Comparison of ENCODE assay signal across 8 cellular contexts in the genomic region with DNA sequence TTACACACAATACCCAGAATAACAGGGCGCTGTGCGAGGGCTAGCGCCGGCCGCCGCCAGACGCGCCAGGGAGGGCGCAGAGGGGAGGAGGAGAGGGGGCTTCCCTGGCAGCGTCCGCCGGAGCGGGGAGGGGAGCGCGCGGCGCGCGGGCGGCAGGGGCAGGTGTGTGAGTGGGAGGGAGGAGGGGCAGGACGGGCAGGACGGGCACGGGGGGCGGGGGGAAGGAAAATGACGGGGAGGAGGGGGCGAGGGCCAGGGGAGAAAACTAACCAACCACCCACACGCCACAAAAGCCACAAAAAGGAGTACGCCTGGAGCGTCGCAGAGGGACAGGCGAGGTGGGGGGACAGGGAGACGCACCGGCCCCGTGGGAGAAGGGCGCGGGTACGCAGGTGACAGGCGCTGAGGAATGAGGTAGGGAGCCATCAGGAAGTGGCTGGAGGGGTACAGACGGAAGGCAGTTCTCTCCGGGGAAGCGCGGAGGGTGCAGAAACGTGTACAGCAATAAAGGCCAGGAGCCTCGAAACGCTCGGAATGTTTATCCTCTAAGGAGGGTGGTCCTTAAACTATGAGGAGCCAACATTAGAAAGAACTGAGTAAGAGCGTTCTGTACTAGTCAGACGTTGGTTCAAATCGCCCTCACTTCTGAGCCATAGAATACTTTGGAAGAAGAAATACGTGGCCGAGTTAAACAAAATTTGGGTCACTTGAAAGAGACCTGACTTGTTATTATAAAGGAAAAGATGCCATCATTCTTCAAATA. TPM values are rescaled to one million over a fixed set of nuclear protein-coding genes. Genes with fewer than 3 reads are reported as not detected.
DNase-seq lines count a peak whose midpoint lies in the region; ATAC-seq lines count a peak whose summit lies in the region.

No MANE protein-coding gene starts in this region.

- POLR2A ChIA-PET in activated CD4-positive, alpha-beta T cell treated with anti-CD3 and anti-CD28 coated beads, Interleukin-2, amount 10 ng/mL, durations not matched to agents 7 days and 5 days (lab: Charles Lee): no interaction called here

- no peaks in the 10 kb centered on the region for H3K9me3 Mint-ChIP-seq in activated CD4-positive, alpha-beta T cell treated with anti-CD3 and anti-CD28 coated beads, Interleukin-2, amount 10 ng/mL, durations not matched to agents 7 days and 5 days

- peak overlapping the region; percentile 93 for H3K27ac Mint-ChIP-seq in activated CD4-positive, alpha-beta T cell treated with anti-CD3 and anti-CD28 coated beads, Interleukin-2, amount 10 ng/mL, durations not matched to agents 7 days and 5 days

- CTCF ChIA-PET in activated CD4-positive, alpha-beta T cell treated with anti-CD3 and anti-CD28 coated beads, Interleukin-2, amount 10 ng/mL, durations not matched to agents 7 days and 5 days (lab: Charles Lee): interaction anchor here (1.0 kb wide), 1 partner anchor 22 kb away, joined by 3 read pairs; no protein-coding TSS in a partner anchor

- ATAC-seq in GM19023 (IDR thresholded peaks at IDR 0.05; ENCODE audit: unreplicated experiment): peak; percentile 15

- H3K4me1 Mint-ChIP-seq in activated CD4-positive, alpha-beta T cell treated with anti-CD3 and anti-CD28 coated beads, Interleukin-2, amount 10 ng/mL, durations not matched to agents 7 days and 5 days: peaks cover 55% of the 10 kb centered on the region

- peaks cover 63% of the 10 kb centered on the region for H3K36me3 Mint-ChIP-seq in activated CD4-positive, alpha-beta T cell treated with anti-CD3 and anti-CD28 coated beads, Interleukin-2, amount 10 ng/mL, durations not matched to agents 7 days and 5 days (ENCODE audit: low read depth)

- H3K4me3 Mint-ChIP-seq in activated CD4-positive, alpha-beta T cell treated with anti-CD3 and anti-CD28 coated beads, Interleukin-2, amount 10 ng/mL, durations not matched to agents 7 days and 5 days: peak overlapping the region; percentile 88

- H3K27me3 Mint-ChIP-seq in activated CD4-positive, alpha-beta T cell treated with anti-CD3 and anti-CD28 coated beads, Interleukin-2, amount 10 ng/mL, durations not matched to agents 7 days and 5 days: no peaks in the 10 kb centered on the region

- DNase-seq in NCI-H2029 treated with DMSO at 0.1 percent for 48 hours (lab: John Stamatoyannopoulos, UW) (peak; percentile 88), mucosa of gallbladder (ENCODE audit: low spot score) (peak; percentile 14), GM19240 (ENCODE audit: insufficient read length, low spot score) (no peak), mesenteric fat pad (ENCODE audit: low spot score) (no peak)
- DNase-seq in activated CD4-positive, alpha-beta T cell treated with anti-CD3 and anti-CD28 coated beads, Interleukin-2, amount 10 ng/mL, durations not matched to agents 7 days and 5 days: peak; percentile 82
- peak; percentile 53 for DNase-seq in effector CD4-positive, alpha-beta T cell
- DNase-seq in stimulated activated CD8-positive, alpha-beta memory T cell treated with anti-CD3 and anti-CD28 coated beads, Interleukin-4, amount 100 ng/mL, for 48 hours: peak; percentile 83

RNA-seq across cellular contexts. Expression of a gene that starts 0.7 kb away (rescaled TPM):
- total RNA-seq in activated CD4-positive, alpha-beta T cell treated with anti-CD3 and anti-CD28 coated beads, Interleukin-2, amount 10 ng/mL, durations not matched to agents 7 days and 5 days: 100 to 1,000 TPM; 323 to 357 TPM
- total RNA-seq in mucosa of gallbladder (39.9 TPM), mesenteric fat pad (16.5 TPM)

Comparison
In these comparisons a context has a peak if more than half of its experiments do, and no peak if none do; other contexts are left out.
1. DNase-seq: peak in NCI-H2029 treated with DMSO at 0.1 percent for 48 hours (single experiment), activated CD4-positive, alpha-beta T cell treated with anti-CD3 and anti-CD28 coated beads, Interleukin-2, amount 10 ng/mL, durations not matched to agents 7 days and 5 days (single experiment), effector CD4-positive, alpha-beta T cell (single experiment), mucosa of gallbladder (single experiment) and stimulated activated CD8-positive, alpha-beta memory T cell treated with anti-CD3 and anti-CD28 coated beads, Interleukin-4, amount 100 ng/mL, for 48 hours (single experiment); none in GM19240 (single experiment) and mesenteric fat pad (single experiment).